ENCODE assay signal across 18 cellular contexts in the genomic region with DNA sequence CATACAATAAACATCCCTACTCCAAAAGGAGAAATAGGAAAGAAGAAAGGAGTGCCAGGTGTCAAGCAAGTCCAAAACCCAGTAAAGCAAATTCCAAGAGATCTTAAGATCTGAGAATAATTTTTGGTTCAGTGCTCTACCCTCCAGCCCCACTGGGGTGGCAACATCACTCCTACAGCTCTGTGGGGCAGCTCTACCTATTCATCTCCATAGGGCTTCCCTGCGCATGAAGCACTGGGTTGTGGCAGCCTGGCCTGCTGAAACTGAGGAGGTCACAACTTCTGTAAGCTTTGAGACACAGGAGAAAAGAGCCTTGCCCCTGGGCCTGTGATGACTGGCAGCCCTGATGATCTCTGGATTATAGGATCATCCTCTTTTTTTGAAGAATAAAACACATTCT.
"Had no signal": no experiment of that assay in that cellular context is flagged by ENCODE, and none has a peak within 500 bp of the region (broad histone marks: within the 10 kb centered on the region; RNA-seq: fewer than 3 reads in every experiment).

No MANE protein-coding gene starts in this region.

- DNase-seq: dermis blood vessel endothelial cell; dorsolateral prefrontal cortex; effector CD4-positive, alpha-beta T cell; effector memory CD4-positive, alpha-beta T cell; foreskin keratinocyte; heart left ventricle; hypothalamus; left cardiac atrium; left lung; left ventricle myocardium superior; lower lobe of right lung; mucosa of descending colon; naive B cell had no signal

- H2AFZ ChIP-seq: hepatocyte had no signal

- H3K27me3 ChIP-seq: dorsolateral prefrontal cortex, esophagus muscularis mucosa, foreskin keratinocyte, gastroesophageal sphincter, heart left ventricle, hepatocyte, left lung had no signal

- H3K27ac ChIP-seq: coronary artery, dorsolateral prefrontal cortex, esophagus muscularis mucosa, foreskin keratinocyte, gastroesophageal sphincter, heart left ventricle, hepatocyte, left lung, lower lobe of right lung had no signal

- H3K79me2 ChIP-seq: hepatocyte had no signal

- H3K27me3 Mint-ChIP-seq: naive B cell had no signal

- H3K4me3 Mint-ChIP-seq: mesothelial cell of epicardium, naive B cell had no signal

- H3K4me2 ChIP-seq: hepatocyte had no signal

- H3K36me3 Mint-ChIP-seq: mesothelial cell of epicardium, naive B cell had no signal

- H3K27ac Mint-ChIP-seq: mesothelial cell of epicardium, naive B cell had no signal

- H3K4me1 Mint-ChIP-seq: mesothelial cell of epicardium, naive B cell had no signal

- H3K36me3 ChIP-seq: esophagus muscularis mucosa, gastroesophageal sphincter, heart left ventricle, left lung, lower lobe of right lung had no signal

- H3K4me1 ChIP-seq: esophagus muscularis mucosa, foreskin keratinocyte, gastroesophageal sphincter, heart left ventricle, left lung, lower lobe of right lung had no signal

- H3K9me3 ChIP-seq: lower lobe of right lung, mucosa of descending colon had no signal

- ATAC-seq: foreskin keratinocyte, gastroesophageal sphincter, heart left ventricle, left cardiac atrium, left lung, left ventricle myocardium superior, lower lobe of right lung, mucosa of descending colon had no signal

- H3K4me3 ChIP-seq: coronary artery, dorsolateral prefrontal cortex, esophagus muscularis mucosa, gastroesophageal sphincter, heart left ventricle, hepatocyte, left lung, lower lobe of right lung, mucosa of descending colon had no signal
